ENCODE assay signal across 23 cellular contexts in genomic region chr3:3603351-3603750, GRCh38.
A peak's percentile ranks its signal among the peaks of the same experiment; 100 is the strongest.
DNase-seq lines count a peak whose midpoint lies in the region; ATAC-seq and TF ChIP-seq lines count a peak whose summit lies in the region.
"Had no signal": no experiment of that assay in that cellular context is flagged by ENCODE, and none has a peak within 500 bp of the region (broad histone marks: within the 10 kb centered on the region; RNA-seq: fewer than 3 reads in every experiment).

No MANE protein-coding gene starts in this region.

- peaks cover 5% of the 10 kb centered on the region for H3K4me1 Mint-ChIP-seq in MCF 10A (ENCODE audit: insufficient read depth, unreplicated experiment)
- H3K4me1 Mint-ChIP-seq: CD4-positive, CD25-positive, alpha-beta regulatory T cell had no signal

- ATAC-seq in left ventricle myocardium superior, result no peak
- ATAC-seq: HCT116, Right ventricle myocardium inferior, SK-N-SH treated with all-trans-retinoic acid at 6 μM for 48 hours had no signal

- no peak overlapping the region for H3K4me3 Mint-ChIP-seq in MCF 10A (ENCODE audit: unreplicated experiment)
- H3K4me3 Mint-ChIP-seq: CD4-positive, CD25-positive, alpha-beta regulatory T cell; IgD-negative memory B cell had no signal

- no peaks in the 10 kb centered on the region for H3K36me3 ChIP-seq in breast epithelium
- H3K36me3 ChIP-seq: BLaER1, Peyer's patch, SJCRH30 had no signal

- peak; percentile 52 for DNase-seq in MCF 10A (ENCODE audit: unreplicated experiment)
- DNase-seq in breast epithelium (ENCODE audit: low spot score in 2 of 2), result no peak
- peak; percentile 1 for DNase-seq in NOMO-1 treated with dmso at 0.1 percent for 144 hours (lab: John Stamatoyannopoulos, UW; ENCODE audit: unreplicated experiment)
- DNase-seq in epithelial cell of esophagus (ENCODE audit: low read depth), result peak; percentile 3
- DNase-seq in left ventricle myocardium superior, result no peak
- DNase-seq in NCI-H187 treated with DMSO at 0.1 percent for 48 hours (lab: John Stamatoyannopoulos, UW), result no peak
- DNase-seq in NCI-H510A (lab: John Stamatoyannopoulos, UW), result no peak
- DNase-seq: 8988T; CD4-positive, CD25-positive, alpha-beta regulatory T cell; NCI-H1105; NCI-H1436 treated with DMSO at 0.1 percent for 48 hours; NCI-H1930; NCI-H2107; NCI-H524 treated with DMSO at 0.1 percent for 48 hours; OCI-M1; Peyer's patch; SJCRH30 had no signal

- TF ChIP-seq CTCF in MCF 10A (IDR thresholded peaks at IDR 0.05; ENCODE audit: unreplicated experiment) (no peak), breast epithelium (IDR thresholded peaks at IDR 0.05) (no peak), epithelial cell of esophagus (IDR thresholded peaks at IDR 0.05; ENCODE audit: insufficient read depth, low read depth, low read length, missing control alignments) (no peak)

- no peaks in the 10 kb centered on the region for H3K27me3 Mint-ChIP-seq in MCF 10A (ENCODE audit: insufficient read depth, unreplicated experiment)
- H3K27me3 Mint-ChIP-seq: CD4-positive, CD25-positive, alpha-beta regulatory T cell had no signal

- BruUV-seq in MCF 10A (replicated peaks; lab: Mats Ljungman, UMichigan), result no TSS peak

- no peaks in the 10 kb centered on the region for H3K9me3 ChIP-seq in breast epithelium
- H3K9me3 ChIP-seq: BLaER1, Peyer's patch, SJCRH30 had no signal

- no peaks in the 10 kb centered on the region for H3K9me3 Mint-ChIP-seq in MCF 10A (ENCODE audit: unreplicated experiment)

- H3K27me3 ChIP-seq in breast epithelium, result no peaks in the 10 kb centered on the region
- H3K27me3 ChIP-seq: BLaER1, Peyer's patch, SJCRH30 had no signal

- no peaks in the 10 kb centered on the region for H3K4me1 ChIP-seq in breast epithelium
- H3K4me1 ChIP-seq: Peyer's patch had no signal

- POLR2A ChIA-PET in MCF 10A (lab: Yijun Ruan, JAX), result no interaction called here

- H3K27ac ChIP-seq in breast epithelium, result no peak overlapping the region
- H3K27ac ChIP-seq: BLaER1, KMS-11, Peyer's patch, SJCRH30 had no signal

- CTCF ChIA-PET in MCF 10A (lab: Yijun Ruan, JAX), result interaction anchor here (0.6 to 1.4 kb wide), 3 partner anchors 252 to 402 kb away, joined by 3 to 5 read pairs (median 3); no protein-coding TSS in a partner anchor

- H3K27ac Mint-ChIP-seq in MCF 10A (ENCODE audit: low read depth, unreplicated experiment), result no peak overlapping the region
- H3K27ac Mint-ChIP-seq: IgD-negative memory B cell had no signal

- no peaks in the 10 kb centered on the region for H3K36me3 Mint-ChIP-seq in MCF 10A (ENCODE audit: insufficient read depth, unreplicated experiment)
- H3K36me3 Mint-ChIP-seq: CD4-positive, CD25-positive, alpha-beta regulatory T cell had no signal

- no peak for TF ChIP-seq POLR2A in breast epithelium (IDR thresholded peaks at IDR 0.05)

- H3K4me3 ChIP-seq in breast epithelium (no peak overlapping the region), epithelial cell of esophagus (ENCODE audit: low read length) (no peak overlapping the region)
- H3K4me3 ChIP-seq: BLaER1, Peyer's patch, SJCRH30 had no signal

- intact Hi-C loops in MCF 10A (cut with micrococcal nuclease) (no loop called here), breast epithelium (cut with DNase I; ENCODE audit: low total_unique reads) (no loop called here), left ventricle myocardium superior (cut with micrococcal nuclease) (no loop called here)

Comparison
In these comparisons a context has a peak if more than half of its experiments do, and no peak if none do; other contexts are left out.
1. DNase-seq: peak in MCF 10A (single experiment), NOMO-1 treated with dmso at 0.1 percent for 144 hours (single experiment) and epithelial cell of esophagus (single experiment); none in breast epithelium (0 of 2), left ventricle myocardium superior (single experiment), NCI-H187 treated with DMSO at 0.1 percent for 48 hours (single experiment) and NCI-H510A (single experiment).